ENCODE assay signal across 8 cellular contexts in the genomic region with DNA sequence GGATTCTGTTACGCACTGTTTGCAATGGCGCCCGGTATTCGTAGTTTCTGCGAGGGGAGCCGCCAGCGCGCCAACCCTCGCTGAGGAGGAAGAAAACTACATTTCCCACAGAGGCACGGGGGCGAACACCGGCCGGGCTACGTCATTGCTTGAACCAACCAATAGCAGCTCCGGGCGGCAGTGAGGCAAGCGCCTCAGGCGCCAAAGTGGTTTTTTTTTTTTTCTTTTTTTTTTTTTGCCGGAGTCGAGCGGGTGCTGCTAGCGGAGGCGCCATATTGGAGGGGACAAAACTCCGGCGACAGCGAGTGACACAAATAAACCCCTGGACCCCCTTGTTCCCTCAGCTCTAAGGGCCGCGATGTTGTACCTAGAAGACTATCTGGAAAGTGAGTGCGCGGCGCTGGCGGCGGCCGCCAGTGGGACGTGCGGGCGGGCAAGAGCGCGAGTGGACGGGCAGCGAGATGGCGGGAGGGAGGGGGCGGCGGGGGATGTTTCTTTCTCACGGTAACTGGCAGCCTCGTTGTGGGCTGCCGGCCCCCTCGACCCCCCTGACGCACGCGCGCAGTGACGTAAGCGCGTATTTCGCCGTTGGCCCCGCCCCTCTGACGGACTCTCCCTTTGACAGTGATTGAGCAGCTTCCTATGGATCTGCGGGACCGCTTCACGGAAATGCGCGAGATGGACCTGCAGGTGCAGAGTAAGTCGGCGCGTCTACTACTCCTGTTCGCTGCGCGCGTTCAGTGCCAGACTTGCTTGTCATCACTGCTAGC. TPM values are rescaled to one million over a fixed set of nuclear protein-coding genes. Genes with fewer than 3 reads are reported as not detected.
DNase-seq lines count a peak whose midpoint lies in the region; ATAC-seq and TF ChIP-seq lines count a peak whose summit lies in the region.

A gene with protein sequence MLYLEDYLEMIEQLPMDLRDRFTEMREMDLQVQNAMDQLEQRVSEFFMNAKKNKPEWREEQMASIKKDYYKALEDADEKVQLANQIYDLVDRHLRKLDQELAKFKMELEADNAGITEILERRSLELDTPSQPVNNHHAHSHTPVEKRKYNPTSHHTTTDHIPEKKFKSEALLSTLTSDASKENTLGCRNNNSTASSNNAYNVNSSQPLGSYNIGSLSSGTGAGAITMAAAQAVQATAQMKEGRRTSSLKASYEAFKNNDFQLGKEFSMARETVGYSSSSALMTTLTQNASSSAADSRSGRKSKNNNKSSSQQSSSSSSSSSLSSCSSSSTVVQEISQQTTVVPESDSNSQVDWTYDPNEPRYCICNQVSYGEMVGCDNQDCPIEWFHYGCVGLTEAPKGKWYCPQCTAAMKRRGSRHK (plus strand): TSS at position 239 of the 770 bp plus-strand sequence. CDS start 120 bp downstream, at position 359.

- H3K4me3 Mint-ChIP-seq in natural killer cell = peak within 1 kb of the TSS; percentile 91

- H3K9me3 Mint-ChIP-seq in natural killer cell = no peaks in the 10 kb centered on the region

- peak within 1 kb of the TSS; percentile 73 for H3K4me3 ChIP-seq in H7 (ENCODE audit: insufficient read depth, low read depth, low read length)

- H3K4me1 Mint-ChIP-seq in natural killer cell = peaks cover 19 to 26% of the 10 kb centered on the region in 2 donors

- H3K36me3 Mint-ChIP-seq in natural killer cell = no peaks in the 10 kb centered on the region

- peak within 1 kb of the TSS; percentile 94 to 99 for H3K27ac Mint-ChIP-seq in natural killer cell

- intact Hi-C loops in natural killer cell (cut with micrococcal nuclease) = no loop called here

- DNase-seq in ELF-1 (ENCODE audit: low read depth, low spot score) (peak; percentile 99), H7 (peak; percentile 89), M059J (ENCODE audit: low read depth) (peak; percentile 98), SHP77 (lab: John Stamatoyannopoulos, UW) (peak; percentile 97), fibroblast of peridontal ligament (ENCODE audit: extremely low read depth) (peak; percentile 96), natural killer cell (peak; percentile 99)
- DNase-seq in activated effector memory CD4-positive, alpha-beta T cell treated with Interleukin-2 at 50 U/mL for 16 hours = peak; percentile 98
- peak; percentile 96 for DNase-seq in stimulated activated naive CD4-positive, alpha-beta T cell treated with Interleukin-2 at 50 U/mL for 16 hours (lab: John Stamatoyannopoulos, UW)

- TF ChIP-seq CTCF in natural killer cell (IDR thresholded peaks at IDR 0.05) = no peak

- H3K36me3 ChIP-seq in H7 (replicated peaks; ENCODE audit: control insufficient read depth, insufficient read depth, low read length) = peaks cover 1% of the 10 kb centered on the region

- no peaks in the 10 kb centered on the region for H3K27me3 ChIP-seq in H7 (ENCODE audit: control insufficient read depth, insufficient read depth, low read length)

- peak; percentile 87 to 95 (median 90) for ATAC-seq in natural killer cell

- peaks cover 0 to 7% of the 10 kb centered on the region in 2 donors for H3K27me3 Mint-ChIP-seq in natural killer cell (ENCODE audit: low read depth in 2 of 2)

RNA-seq across cellular contexts. Expression of the gene that starts here (rescaled TPM):
- total RNA-seq in H7 (2014; rRNA removed; shearing (Covaris generic)) = 6.7 and 8.7 TPM in 2 replicates
- total RNA-seq in M059J (2014; rRNA removed; shearing (Covaris generic)) = 18.8 and 20.6 TPM in 2 replicates
- total RNA-seq in natural killer cell = 10 to 100 TPM; 45.7 to 56.2 (median 50.1) TPM

Comparison
In these comparisons a context has a peak if more than half of its experiments do, and no peak if none do; other contexts are left out.
1. Peak in every context shown above with its lines: DNase-seq, ATAC-seq and H3K4me3 ChIP-seq.